ENCODE assay signal across 13 cellular contexts in the genomic region with DNA sequence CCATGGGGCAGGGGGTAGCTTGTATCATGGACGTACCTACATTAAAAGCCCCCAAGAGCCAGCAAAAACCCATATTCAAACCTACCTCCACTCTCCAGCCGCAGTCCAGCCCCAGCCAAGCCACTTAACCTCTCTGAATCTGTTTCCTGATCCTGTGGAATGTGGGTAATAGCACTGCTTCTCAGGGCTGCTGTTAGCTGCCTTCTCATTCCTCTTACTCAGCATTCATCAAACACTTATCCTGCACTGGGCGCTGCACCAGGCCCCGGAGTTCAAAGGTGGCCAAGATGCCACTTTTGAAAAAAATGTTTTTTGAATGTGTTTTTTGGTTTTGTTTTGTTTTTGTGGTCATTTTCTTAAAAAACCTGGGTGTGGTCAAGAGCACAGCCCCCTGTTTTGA.
DNase-seq lines count a peak whose midpoint lies in the region; ATAC-seq and TF ChIP-seq lines count a peak whose summit lies in the region.
"Had no signal": no experiment of that assay in that cellular context is flagged by ENCODE, and none has a peak within 500 bp of the region (broad histone marks: within the 10 kb centered on the region; RNA-seq: fewer than 3 reads in every experiment).

No MANE protein-coding gene starts in this region.

- H2AFZ ChIP-seq in DND-41 (ENCODE audit: low read depth, low read length) (no peak overlapping the region), neuronal stem cell (ENCODE audit: low read length) (no peak overlapping the region)
- H2AFZ ChIP-seq: PC-9 had no signal

- no peak overlapping the region for H2BK12ac ChIP-seq in neuronal stem cell (ENCODE audit: low read length)

- H3K4me3 Mint-ChIP-seq in activated naive CD8-positive, alpha-beta T cell treated with anti-CD3 and anti-CD28 coated beads, Interleukin-2, amount 10 ng/mL, durations not matched to agents 7 days and 5 days = peak overlapping the region; percentile 12

- H3K27me3 ChIP-seq in BLaER1 = no peaks in the 10 kb centered on the region
- H3K27me3 ChIP-seq in DND-41 (ENCODE audit: insufficient read depth, low read length, poor library complexity) = no peaks in the 10 kb centered on the region
- no peaks in the 10 kb centered on the region for H3K27me3 ChIP-seq in lung (ENCODE audit: control insufficient read depth, insufficient read depth)
- no peaks in the 10 kb centered on the region for H3K27me3 ChIP-seq in neuronal stem cell (ENCODE audit: control insufficient read depth in 3 of 3, insufficient read depth in 3 of 3, low read depth in 1 of 3, low read length in 3 of 3)
- H3K27me3 ChIP-seq: sigmoid colon had no signal

- no peak overlapping the region for H2BK5ac ChIP-seq in neuronal stem cell (ENCODE audit: low read length)

- H4K20me1 ChIP-seq in BLaER1 (peaks cover 96% of the 10 kb centered on the region), DND-41 (ENCODE audit: insufficient read depth, low read length) (peaks cover 82% of the 10 kb centered on the region)

- H3K27ac ChIP-seq in BLaER1 (peak overlapping the region; percentile 64), DND-41 (ENCODE audit: low read length) (peak overlapping the region; percentile 83), lung (ENCODE audit: low read depth in 1 of 2, low read length in 1 of 2) (no peak overlapping the region), neuronal stem cell (replicated peaks; ENCODE audit: low read length) (no peak overlapping the region)
- H3K27ac ChIP-seq: PC-9, sigmoid colon had no signal

- peaks cover 57% of the 10 kb centered on the region for H3K4me1 Mint-ChIP-seq in activated naive CD8-positive, alpha-beta T cell treated with anti-CD3 and anti-CD28 coated beads, Interleukin-2, amount 10 ng/mL, durations not matched to agents 7 days and 5 days

- no peaks in the 10 kb centered on the region for H3K27me3 Mint-ChIP-seq in activated naive CD8-positive, alpha-beta T cell treated with anti-CD3 and anti-CD28 coated beads, Interleukin-2, amount 10 ng/mL, durations not matched to agents 7 days and 5 days

- DNase-seq in DND-41 (no peak), lung (ENCODE audit: low spot score) (peak; percentile 61), neuronal stem cell (ENCODE audit: low spot score) (no peak)
- DNase-seq in activated naive CD8-positive, alpha-beta T cell treated with anti-CD3 and anti-CD28 coated beads, Interleukin-2, amount 10 ng/mL, durations not matched to agents 7 days and 5 days = no peak
- no peak for DNase-seq in stimulated activated CD4-positive, alpha-beta T cell treated with anti-CD3 and anti-CD28 coated beads, Interleukin-1b, Interleukin-23, amount 100 ng/mL, for 48 hours
- DNase-seq: activated CD4-positive, alpha-beta T cell treated with anti-CD3 and anti-CD28 coated beads for 48 hours; amniotic stem cell; kidney; NCI-H1092; PC-9; sigmoid colon had no signal

- H3K79me1 ChIP-seq in neuronal stem cell (ENCODE audit: low read depth, low read length) = no peaks in the 10 kb centered on the region

- no peak overlapping the region for H3K18ac ChIP-seq in neuronal stem cell (ENCODE audit: low read length)

- WGBS in lung, 2 donors = 62 to 85% methylated on average over 4 of the region's 4 CpGs
- WGBS in neuronal stem cell (ENCODE audit: extremely low coverage in 2 of 2, insufficient read length in 2 of 2, insufficient replicate concordance in 1 of 2), 2 donors = no CpG with 5 or more reads among the region's 4 CpGs

- H3K4me1 ChIP-seq in BLaER1 (peaks cover 65% of the 10 kb centered on the region), DND-41 (ENCODE audit: insufficient read depth, low read length) (peaks cover 67% of the 10 kb centered on the region), lung (ENCODE audit: control insufficient read depth in 2 of 2, insufficient read depth in 2 of 2, low read length in 2 of 2) (peaks cover 0 to 10% of the 10 kb centered on the region in 2 donors), neuronal stem cell (ENCODE audit: control insufficient read depth in 2 of 2, insufficient read depth in 1 of 2, low read depth in 1 of 2, low read length in 2 of 2) (no peaks in the 10 kb centered on the region)

- peaks cover 43% of the 10 kb centered on the region for H3K36me3 Mint-ChIP-seq in activated naive CD8-positive, alpha-beta T cell treated with anti-CD3 and anti-CD28 coated beads, Interleukin-2, amount 10 ng/mL, durations not matched to agents 7 days and 5 days

- H3K4me3 ChIP-seq in BLaER1 (no peak overlapping the region), DND-41 (ENCODE audit: low read depth in 1 of 2, low read length in 2 of 2) (no peak overlapping the region; a peak in 1 of 4 replicates), lung (no peak overlapping the region), neuronal stem cell (ENCODE audit: low read length in 2 of 2) (no peak overlapping the region)
- H3K4me3 ChIP-seq: PC-9, sigmoid colon had no signal

- peak overlapping the region; percentile 76 for H3K27ac Mint-ChIP-seq in activated naive CD8-positive, alpha-beta T cell treated with anti-CD3 and anti-CD28 coated beads, Interleukin-2, amount 10 ng/mL, durations not matched to agents 7 days and 5 days

- no peak overlapping the region for H4K8ac ChIP-seq in neuronal stem cell (ENCODE audit: low read depth, low read length)

- peaks cover 4% of the 10 kb centered on the region for H3K9me3 Mint-ChIP-seq in activated naive CD8-positive, alpha-beta T cell treated with anti-CD3 and anti-CD28 coated beads, Interleukin-2, amount 10 ng/mL, durations not matched to agents 7 days and 5 days

- H3K4me2 ChIP-seq in BLaER1 (peak overlapping the region; percentile 87), DND-41 (ENCODE audit: insufficient read depth, low read length) (peak overlapping the region; percentile 61), neuronal stem cell (ENCODE audit: insufficient read depth, low read length, poor library complexity, severe bottlenecking) (no peak overlapping the region)
- H3K4me2 ChIP-seq: PC-9 had no signal

- no peak overlapping the region for H2AK5ac ChIP-seq in neuronal stem cell (ENCODE audit: low read depth, low read length)

- no peak overlapping the region for H3K4ac ChIP-seq in neuronal stem cell (ENCODE audit: low read length)

- no peak overlapping the region for H4K91ac ChIP-seq in neuronal stem cell (ENCODE audit: low read depth, low read length, poor library complexity)

- H3K9ac ChIP-seq in BLaER1 (no peak overlapping the region), DND-41 (ENCODE audit: low read depth, low read length) (peak overlapping the region; percentile 28; the same call in 1 of the 2 replicates), neuronal stem cell (ENCODE audit: low read depth, low read length, poor library complexity) (no peak overlapping the region)

- H3K9me3 ChIP-seq in BLaER1 (peaks cover 14% of the 10 kb centered on the region), DND-41 (ENCODE audit: insufficient read depth, low read length, severe bottlenecking) (no peaks in the 10 kb centered on the region), lung (ENCODE audit: control insufficient read depth in 2 of 2, insufficient read depth in 1 of 2, low read length in 1 of 2) (no peaks in the 10 kb centered on the region), neuronal stem cell (replicated peaks in 1 of 2; ENCODE audit: control insufficient read depth in 2 of 2, insufficient read depth in 1 of 2, low read depth in 1 of 2, low read length in 2 of 2) (peaks cover 2 to 10% of the 10 kb centered on the region in 2 donors)
- H3K9me3 ChIP-seq: sigmoid colon had no signal

- H3K79me2 ChIP-seq in DND-41 (ENCODE audit: insufficient read depth, low read length) = peaks cover 99% of the 10 kb centered on the region

- TF ChIP-seq CTCF in DND-41 (IDR thresholded peaks at IDR 0.05; ENCODE audit: borderline replicate concordance, extremely low read depth, low read length, poor library complexity, severe bottlenecking) (no peak), lung (IDR thresholded peaks at IDR 0.05; ENCODE audit: control extremely low read depth, extremely low read depth) (no peak)

- POLR2A ChIA-PET in activated naive CD8-positive, alpha-beta T cell treated with anti-CD3 and anti-CD28 coated beads, Interleukin-2, amount 10 ng/mL, durations not matched to agents 7 days and 5 days (lab: Charles Lee) = interaction anchor here (2.9 kb wide), 1 partner anchor 11 kb away, joined by 11 read pairs; no protein-coding TSS in a partner anchor

- H2BK120ac ChIP-seq in neuronal stem cell (ENCODE audit: low read depth, low read length) = no peak overlapping the region

- ATAC-seq in DND-41 (ENCODE audit: insufficient read depth, low read depth) (no peak), lung (ENCODE audit: insufficient read depth, low FRiP score) (peak; percentile 78), HG02798 (IDR thresholded peaks at IDR 0.05; ENCODE audit: poor library complexity, unreplicated experiment) (no peak)
- no peak for ATAC-seq in activated naive CD8-positive, alpha-beta T cell treated with anti-CD3 and anti-CD28 coated beads, Interleukin-2, amount 10 ng/mL, durations not matched to agents 7 days and 5 days (ENCODE audit: low read depth)

- H3K14ac ChIP-seq in neuronal stem cell (ENCODE audit: low read length) = no peak overlapping the region

- no peak overlapping the region for H3K23ac ChIP-seq in neuronal stem cell (ENCODE audit: low read depth, low read length, poor library complexity)

- H3K36me3 ChIP-seq in BLaER1 (peaks cover 31% of the 10 kb centered on the region), DND-41 (ENCODE audit: insufficient read depth, low read length) (peaks cover 49% of the 10 kb centered on the region), lung (ENCODE audit: control insufficient read depth in 2 of 2, insufficient read depth in 2 of 2, low read length in 2 of 2) (peaks cover 0 to 1% of the 10 kb centered on the region in 2 donors), neuronal stem cell (replicated peaks in 1 of 2; ENCODE audit: control insufficient read depth in 2 of 2, insufficient read depth in 2 of 2, low read length in 2 of 2) (no peaks in the 10 kb centered on the region)
- H3K36me3 ChIP-seq: sigmoid colon had no signal

- H2BK15ac ChIP-seq in neuronal stem cell (ENCODE audit: low read length) = no peak overlapping the region

Comparison
In these comparisons a context has a peak if more than half of its experiments do, and no peak if none do; other contexts are left out.
1. H3K27ac ChIP-seq: peak in BLaER1 (single experiment) and DND-41 (single experiment); none in lung (0 of 2) and neuronal stem cell (single experiment).